In genomic region chr14:39342768-39343167, GRCh38 we compare ENCODE assay signal across 25 cellular contexts.
DNase-seq lines count a peak whose midpoint lies in the region; ATAC-seq and TF ChIP-seq lines count a peak whose summit lies in the region.
"Had no signal": no experiment of that assay in that cellular context is flagged by ENCODE, and none has a peak within 500 bp of the region (broad histone marks: within the 10 kb centered on the region; RNA-seq: fewer than 3 reads in every experiment).

No MANE protein-coding gene starts in this region.

- no peak for DNase-seq in activated T-cell treated with anti-CD3 and anti-CD28 coated beads, Interleukin-2, amount 50 U/mL, for 24 hours
- DNase-seq in activated T-cell treated with anti-CD3 and anti-CD28 coated beads, Interleukin-2, amount 50 U/mL, for 48 hours, result no peak
- DNase-seq in GM20000 (ENCODE audit: low spot score) (peak; percentile 7), ureter (ENCODE audit: low spot score) (no peak), GM13977 (ENCODE audit: low spot score) (no peak)
- DNase-seq in stimulated activated effector memory CD8-positive, alpha-beta T cell treated with anti-CD3 and anti-CD28 coated beads, Interleukin-12 subunit alpha, Interleukin-12 subunit beta, amount 100 ng/mL, for 72 hours (ENCODE audit: low spot score in 2 of 2), result no peak
- DNase-seq: ACHN; activated CD4-positive, CD25-positive, alpha-beta regulatory T cell; activated naive CD4-positive, alpha-beta T cell treated with Interleukin-2 at 50 U/mL for 16 hours; activated T-cell treated with anti-CD3 and anti-CD28 coated beads, Interleukin-2, amount 50 U/mL, for 4 hours; endodermal cell; heart right ventricle; NCI-H1092 treated with DMSO at 0.1 percent for 48 hours; NCI-H187; NCI-H2171; NCI-H524; NK-92 treated with Interleukin-12 subunit alpha and Interleukin-12 subunit beta, amount 100 ng/mL, for 24 hours; PC-3; SHP77 treated with DMSO at 0.1 percent for 48 hours; stimulated activated CD4-positive, alpha-beta T cell treated with anti-CD3 and anti-CD28 coated beads, Interleukin-1b, Interleukin-23, amount 100 ng/mL, for 48 hours; transverse colon had no signal

- peak; percentile 80 for ATAC-seq in stimulated activated effector memory CD8-positive, alpha-beta T cell treated with anti-CD3 and anti-CD28 coated beads, Interleukin-12 subunit alpha, Interleukin-12 subunit beta, amount 100 ng/mL, for 72 hours
- no peak for ATAC-seq in GM18858 (IDR thresholded peaks at IDR 0.05; ENCODE audit: unreplicated experiment)
- ATAC-seq: foreskin keratinocyte, heart right ventricle, PC-3 had no signal

- no peak for TF ChIP-seq CTCF in GM20000 (IDR thresholded peaks at IDR 0.05; ENCODE audit: extremely low read depth, missing control alignments)
- no peak for TF ChIP-seq CTCF in GM13977 (IDR thresholded peaks at IDR 0.05; ENCODE audit: extremely low read depth, insufficient read depth, missing control alignments)

- in situ Hi-C loops in GM13977 (cut with MboI; ENCODE audit: low pct_unique_long_range_greater_than_20kb, low sequenced_read_pairs, unreplicated experiment), result no loop called here

- no peak overlapping the region for H3K4me3 Mint-ChIP-seq in activated T-cell treated with anti-CD3 and anti-CD28 coated beads, Interleukin-2, amount 50 U/mL, for 24 hours
- no peak overlapping the region for H3K4me3 Mint-ChIP-seq in activated naive CD8-positive, alpha-beta T cell
- H3K4me3 Mint-ChIP-seq in stimulated activated effector memory CD8-positive, alpha-beta T cell treated with anti-CD3 and anti-CD28 coated beads, Interleukin-12 subunit alpha, Interleukin-12 subunit beta, amount 100 ng/mL, for 72 hours, result no peak overlapping the region
- H3K4me3 Mint-ChIP-seq: activated T-cell treated with anti-CD3 and anti-CD28 coated beads, Interleukin-2, amount 50 U/mL, for 4 hours; endodermal cell; neural progenitor cell had no signal

- no peaks in the 10 kb centered on the region for H3K9me3 Mint-ChIP-seq in activated T-cell treated with anti-CD3 and anti-CD28 coated beads, Interleukin-2, amount 50 U/mL, for 24 hours
- peaks cover 3% of the 10 kb centered on the region for H3K9me3 Mint-ChIP-seq in activated naive CD8-positive, alpha-beta T cell (ENCODE audit: low read depth)
- no peaks in the 10 kb centered on the region for H3K9me3 Mint-ChIP-seq in stimulated activated effector memory CD8-positive, alpha-beta T cell treated with anti-CD3 and anti-CD28 coated beads, Interleukin-12 subunit alpha, Interleukin-12 subunit beta, amount 100 ng/mL, for 72 hours
- H3K9me3 Mint-ChIP-seq: endodermal cell, neural progenitor cell had no signal

- H3K4me1 Mint-ChIP-seq in activated T-cell treated with anti-CD3 and anti-CD28 coated beads, Interleukin-2, amount 50 U/mL, for 24 hours (ENCODE audit: low read depth), result peaks cover 18% of the 10 kb centered on the region
- peaks cover 18% of the 10 kb centered on the region for H3K4me1 Mint-ChIP-seq in activated naive CD8-positive, alpha-beta T cell (ENCODE audit: low read depth)
- peaks cover 19% of the 10 kb centered on the region for H3K4me1 Mint-ChIP-seq in stimulated activated effector memory CD8-positive, alpha-beta T cell treated with anti-CD3 and anti-CD28 coated beads, Interleukin-12 subunit alpha, Interleukin-12 subunit beta, amount 100 ng/mL, for 72 hours

- H3K27ac Mint-ChIP-seq in activated T-cell treated with anti-CD3 and anti-CD28 coated beads, Interleukin-2, amount 50 U/mL, for 24 hours, result peak overlapping the region; percentile 59
- peak overlapping the region; percentile 10 for H3K27ac Mint-ChIP-seq in activated naive CD8-positive, alpha-beta T cell
- H3K27ac Mint-ChIP-seq in stimulated activated effector memory CD8-positive, alpha-beta T cell treated with anti-CD3 and anti-CD28 coated beads, Interleukin-12 subunit alpha, Interleukin-12 subunit beta, amount 100 ng/mL, for 72 hours, result peak overlapping the region; percentile 46
- H3K27ac Mint-ChIP-seq: endodermal cell, neural progenitor cell had no signal

- H3K27me3 Mint-ChIP-seq in activated T-cell treated with anti-CD3 and anti-CD28 coated beads, Interleukin-2, amount 50 U/mL, for 24 hours, result no peaks in the 10 kb centered on the region
- H3K27me3 Mint-ChIP-seq in activated naive CD8-positive, alpha-beta T cell, result no peaks in the 10 kb centered on the region

- H3K36me3 Mint-ChIP-seq in activated T-cell treated with anti-CD3 and anti-CD28 coated beads, Interleukin-2, amount 50 U/mL, for 24 hours (ENCODE audit: low read depth), result peaks cover 59% of the 10 kb centered on the region
- peaks cover 32% of the 10 kb centered on the region for H3K36me3 Mint-ChIP-seq in activated naive CD8-positive, alpha-beta T cell
- peaks cover 57% of the 10 kb centered on the region for H3K36me3 Mint-ChIP-seq in stimulated activated effector memory CD8-positive, alpha-beta T cell treated with anti-CD3 and anti-CD28 coated beads, Interleukin-12 subunit alpha, Interleukin-12 subunit beta, amount 100 ng/mL, for 72 hours
